In genomic region chr22:31296258-31296657, GRCh38 we compare ENCODE assay signal across 9 cellular contexts. TPM values are rescaled to one million over a fixed set of nuclear protein-coding genes. Genes with fewer than 3 reads are reported as not detected.
A peak's percentile ranks its signal among the peaks of the same experiment; 100 is the strongest.
DNase-seq lines count a peak whose midpoint lies in the region; ATAC-seq and TF ChIP-seq lines count a peak whose summit lies in the region.
"Had no signal": no experiment of that assay in that cellular context is flagged by ENCODE, and none has a peak within 500 bp of the region (broad histone marks: within the 10 kb centered on the region; RNA-seq: fewer than 3 reads in every experiment).

No MANE protein-coding gene starts in this region.

- peaks cover 74% of the 10 kb centered on the region for H3K4me1 Mint-ChIP-seq in activated naive CD4-positive, alpha-beta T cell treated with anti-CD3 and anti-CD28 coated beads, Interleukin-2, amount 50 U/mL, for 24 hours
- peaks cover 24% of the 10 kb centered on the region for H3K4me1 Mint-ChIP-seq in MCF 10A (ENCODE audit: insufficient read depth, unreplicated experiment)

- intact Hi-C loops in MCF 10A (cut with micrococcal nuclease) (no loop called here), transverse colon (cut with DNase I; ENCODE audit: low total_unique reads) (loop anchor here (10.0 kb wide), 1 partner anchor 1861 kb away; the partner anchor contains the start of gene RFPL1)

- no peaks in the 10 kb centered on the region for H3K27me3 ChIP-seq in transverse colon

- H3K4me3 ChIP-seq in mesodermal cell (ENCODE audit: extremely low read depth, insufficient read depth, low read length, poor library complexity, severe bottlenecking) (no peak overlapping the region), transverse colon (no peak overlapping the region)

- no peak for TF ChIP-seq EP300 in transverse colon (IDR thresholded peaks at IDR 0.05; ENCODE audit: low read depth)

- peak overlapping the region; percentile 97 for H3K27ac Mint-ChIP-seq in activated naive CD4-positive, alpha-beta T cell treated with anti-CD3 and anti-CD28 coated beads, Interleukin-2, amount 50 U/mL, for 24 hours
- H3K27ac Mint-ChIP-seq in MCF 10A (ENCODE audit: low read depth, unreplicated experiment): peak overlapping the region; percentile 80

- no peaks in the 10 kb centered on the region for H3K9me3 Mint-ChIP-seq in activated naive CD4-positive, alpha-beta T cell treated with anti-CD3 and anti-CD28 coated beads, Interleukin-2, amount 50 U/mL, for 24 hours
- no peaks in the 10 kb centered on the region for H3K9me3 Mint-ChIP-seq in MCF 10A (ENCODE audit: unreplicated experiment)

- POLR2A ChIA-PET in MCF 10A (lab: Yijun Ruan, JAX): interaction anchor here (0.6 to 15.7 kb wide), 13 partner anchors 12 to 327 kb away, joined by 3 to 207 read pairs (median 4); partner anchors contain the start of genes DRG1, MORC2, PATZ1 and TUG1

- no TSS peak for BruUV-seq in MCF 10A (replicated peaks; lab: Mats Ljungman, UMichigan)

- H3K4me1 ChIP-seq in mesodermal cell (ENCODE audit: control insufficient read depth, insufficient read depth, low read length, poor library complexity, severe bottlenecking): peaks cover 30% of the 10 kb centered on the region
- H3K4me1 ChIP-seq in transverse colon: peaks cover 26 to 60% (median 34%) of the 10 kb centered on the region in 4 donors

- TF ChIP-seq CTCF in MCF 10A (IDR thresholded peaks at IDR 0.05; ENCODE audit: unreplicated experiment) (no peak), transverse colon (IDR thresholded peaks at IDR 0.05) (no peak)

- no peaks in the 10 kb centered on the region for H3K27me3 Mint-ChIP-seq in activated naive CD4-positive, alpha-beta T cell treated with anti-CD3 and anti-CD28 coated beads, Interleukin-2, amount 50 U/mL, for 24 hours
- H3K27me3 Mint-ChIP-seq in MCF 10A (ENCODE audit: insufficient read depth, unreplicated experiment): no peaks in the 10 kb centered on the region

- no peaks in the 10 kb centered on the region for H3K36me3 ChIP-seq in mesodermal cell (ENCODE audit: control insufficient read depth, insufficient read depth, low read length)
- H3K36me3 ChIP-seq in transverse colon: no peaks in the 10 kb centered on the region

- H3K9me3 ChIP-seq in mesodermal cell (ENCODE audit: control insufficient read depth, low read length) (no peaks in the 10 kb centered on the region), transverse colon (no peaks in the 10 kb centered on the region)

- no peak for DNase-seq in activated naive CD4-positive, alpha-beta T cell treated with anti-CD3 and anti-CD28 coated beads, Interleukin-2, amount 50 U/mL, for 16 hours
- peak; percentile 56 for DNase-seq in MCF 10A (ENCODE audit: unreplicated experiment)
- DNase-seq in transverse colon: no peak
- DNase-seq in islet precursor cell: no peak
- DNase-seq in NCI-H2029 treated with DMSO at 0.1 percent for 48 hours (lab: John Stamatoyannopoulos, UW): no peak
- DNase-seq: activated effector memory CD4-positive, alpha-beta T cell treated with anti-CD3 and anti-CD28 coated beads, Interleukin-2, amount 50 U/mL, for 16 hours had no signal

- H3K36me3 Mint-ChIP-seq in activated naive CD4-positive, alpha-beta T cell treated with anti-CD3 and anti-CD28 coated beads, Interleukin-2, amount 50 U/mL, for 24 hours: peaks cover 1% of the 10 kb centered on the region
- no peaks in the 10 kb centered on the region for H3K36me3 Mint-ChIP-seq in MCF 10A (ENCODE audit: insufficient read depth, unreplicated experiment)

- 100% methylated on average over 1 of the region's 4 CpGs for WGBS in mesodermal cell (ENCODE audit: insufficient coverage in 2 of 2), 2 experiments
- 29 to 31% methylated on average over 4 of the region's 4 CpGs for WGBS in transverse colon (ENCODE audit: low coverage in 1 of 2), 2 donors

- CTCF ChIA-PET in MCF 10A (lab: Yijun Ruan, JAX): interaction anchor here (0.6 to 8.2 kb wide), 4 partner anchors 15 to 125 kb away, joined by 3 to 65 read pairs (median 4); partner anchors contain the start of gene PATZ1

- peak overlapping the region; percentile 88 for H3K4me3 Mint-ChIP-seq in activated naive CD4-positive, alpha-beta T cell treated with anti-CD3 and anti-CD28 coated beads, Interleukin-2, amount 50 U/mL, for 24 hours
- H3K4me3 Mint-ChIP-seq in MCF 10A (ENCODE audit: unreplicated experiment): no peak overlapping the region

- ATAC-seq in HG03097 (IDR thresholded peaks at IDR 0.05; ENCODE audit: low FRiP score, unreplicated experiment): no peak

- in situ Hi-C loops in transverse colon (cut with MboI; ENCODE audit: low pct_ligation_motif_present in 1 of 4, low pct_unique_long_range_greater_than_20kb in 1 of 4, low sequenced_read_pairs in 3 of 4): no loop called here

- H3K27ac ChIP-seq in mesodermal cell (ENCODE audit: low read depth, low read length, severe bottlenecking): peak overlapping the region; percentile 13
- peak overlapping the region; percentile 62 to 77 (median 74) for H3K27ac ChIP-seq in transverse colon

- TF ChIP-seq POLR2A in transverse colon (IDR thresholded peaks at IDR 0.05): no peak

RNA-seq across cellular contexts. Expression of gene PIK3IP1, which starts 4.0 kb away (rescaled TPM):
- 0.25 and 0.93 TPM in 2 replicates for total RNA-seq in MCF 10A (2022)
- 15.9 TPM for polyA plus RNA-seq in mesodermal cell (2013, experiment 1 of 2)
- polyA plus RNA-seq in mesodermal cell (2013, experiment 2 of 2): 13.4 TPM
- total RNA-seq in transverse colon: 10 to 100 TPM; 11.6 to 46.7 (median 35.2) TPM

RNA-seq across cellular contexts. Expression of gene PATZ1, which starts 49.9 kb away (rescaled TPM):
- 16.0 and 19.2 TPM in 2 replicates for total RNA-seq in MCF 10A (2022)
- 29.8 TPM for polyA plus RNA-seq in mesodermal cell (2013, experiment 1 of 2)
- polyA plus RNA-seq in mesodermal cell (2013, experiment 2 of 2): 28.4 TPM
- 10 to 100 TPM in 2 of 4 donors, 1 to 10 TPM in 2; 3.6 to 12.2 (median 8.7) TPM for total RNA-seq in transverse colon
